Comparison of ENCODE assay signal across 24 cellular contexts in genomic region chr15:62324382-62324781, GRCh38.
DNase-seq lines count a peak whose midpoint lies in the region; ATAC-seq, FAIRE-seq and TF ChIP-seq lines count a peak whose summit lies in the region.
"Had no signal": no experiment of that assay in that cellular context is flagged by ENCODE, and none has a peak within 500 bp of the region (broad histone marks: within the 10 kb centered on the region; RNA-seq: fewer than 3 reads in every experiment).

No MANE protein-coding gene starts in this region.

- H3K4me3 ChIP-seq in left lung: no peak overlapping the region
- no peak overlapping the region for H3K4me3 ChIP-seq in Karpas-422 (ENCODE audit: low read length)
- H3K4me3 ChIP-seq: PC-9, SJCRH30 had no signal

- FAIRE-seq in urothelium cell line (lab: Jason Lieb, UNC): peak; percentile 77
- FAIRE-seq: GM12892, HTR-8/SVneo had no signal

- ATAC-seq in left lung (peak; percentile 76), HG03571 (IDR thresholded peaks at IDR 0.05; ENCODE audit: unreplicated experiment) (no peak), Right ventricle myocardium inferior (no peak)

- H3K36me3 ChIP-seq in left lung (no peaks in the 10 kb centered on the region), Karpas-422 (ENCODE audit: insufficient read depth, low read length) (no peaks in the 10 kb centered on the region)
- H3K36me3 ChIP-seq: BE2C, SJCRH30 had no signal

- H3K9ac ChIP-seq in Karpas-422 (ENCODE audit: low read length): no peak overlapping the region

- intact Hi-C loops in left lung (cut with DNase I): no loop called here
- intact Hi-C loops in Right ventricle myocardium inferior (cut with DNase I): no loop called here

- H3K4me2 ChIP-seq in Karpas-422 (ENCODE audit: low read depth, low read length, poor library complexity, severe bottlenecking): no peak overlapping the region
- H3K4me2 ChIP-seq: PC-9 had no signal

- no peaks in the 10 kb centered on the region for H3K9me3 ChIP-seq in left lung
- H3K9me3 ChIP-seq in Karpas-422 (ENCODE audit: low read length): no peaks in the 10 kb centered on the region
- H3K9me3 ChIP-seq: BE2C, SJCRH30 had no signal

- H3K4me1 ChIP-seq in left lung (peaks cover 0 to 13% of the 10 kb centered on the region in 2 donors), Karpas-422 (ENCODE audit: low read length) (no peaks in the 10 kb centered on the region)
- H3K4me1 ChIP-seq: SJCRH30 had no signal

- H2AFZ ChIP-seq in Karpas-422 (ENCODE audit: low read length): no peak overlapping the region
- H2AFZ ChIP-seq: PC-9 had no signal

- no peaks in the 10 kb centered on the region for H4K20me1 ChIP-seq in Karpas-422 (ENCODE audit: insufficient read depth, low read depth, low read length)

- no peaks in the 10 kb centered on the region for H3K79me2 ChIP-seq in Karpas-422 (ENCODE audit: low read length)

- H3K9me2 ChIP-seq in Karpas-422 (replicated peaks; ENCODE audit: insufficient read depth, low read length): no peaks in the 10 kb centered on the region

- H3K27ac ChIP-seq in left lung (no peak overlapping the region), Karpas-422 (ENCODE audit: low read length) (no peak overlapping the region)
- H3K27ac ChIP-seq: HL-60, PC-9, SJCRH30 had no signal

- DNase-seq in EH (ENCODE audit: low read depth): peak; percentile 49
- peak; percentile 5 for DNase-seq in astrocyte of the hippocampus (ENCODE audit: low read depth, low spot score)
- DNase-seq in left lung: no peak
- no peak for DNase-seq in urothelium cell line (ENCODE audit: low spot score)
- no peak for DNase-seq in Right ventricle myocardium inferior (ENCODE audit: missing footprints)
- no peak for DNase-seq in Karpas-422
- DNase-seq: BE2C; CD4-positive, CD25-positive, alpha-beta regulatory T cell; COR-L47; DMS 273 treated with DMSO at 0.1 percent for 48 hours; H7; Kasumi-1; MM.1S; NCI-H1092; NCI-H1436 treated with DMSO at 0.1 percent for 48 hours; NCI-H2029; NCI-H345; NCI-H524 treated with DMSO at 0.1 percent for 48 hours; PC-9; SJCRH30 had no signal

- TF ChIP-seq CTCF in left lung (IDR thresholded peaks at IDR 0.05): no peak

- H3K27me3 ChIP-seq in left lung (peaks cover 0 to 12% of the 10 kb centered on the region in 2 donors), Karpas-422 (ENCODE audit: low read length) (no peaks in the 10 kb centered on the region)
- H3K27me3 ChIP-seq: BE2C had no signal

Comparison
In these comparisons a context has a peak if more than half of its experiments do, and no peak if none do; other contexts are left out.
1. DNase-seq: peak in EH (single experiment) and astrocyte of the hippocampus (single experiment); none in left lung (0 of 2), urothelium cell line (single experiment), Right ventricle myocardium inferior (single experiment) and Karpas-422 (single experiment).